ENCODE assay signal across 14 cellular contexts in the genomic region with DNA sequence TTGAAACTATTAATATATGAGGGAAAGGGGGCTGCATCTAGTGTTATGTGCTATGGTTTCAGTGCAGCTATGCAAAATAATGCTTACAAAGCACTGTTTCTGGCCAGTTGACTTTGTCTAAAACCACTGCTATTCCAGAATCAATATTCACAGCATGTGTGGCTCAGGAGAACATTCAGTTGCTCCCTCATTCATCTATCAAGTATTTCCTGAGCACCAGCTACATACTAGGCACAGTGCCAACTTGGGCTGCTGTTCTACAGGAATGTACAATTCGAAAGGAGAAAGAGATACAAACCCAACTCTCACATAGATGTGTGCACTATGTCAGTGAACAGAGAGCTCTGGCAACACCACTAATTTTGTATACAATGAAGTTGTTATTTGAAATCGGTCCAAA.
DNase-seq lines count a peak whose midpoint lies in the region; ATAC-seq and TF ChIP-seq lines count a peak whose summit lies in the region.
"Had no signal": no experiment of that assay in that cellular context is flagged by ENCODE, and none has a peak within 500 bp of the region (broad histone marks: within the 10 kb centered on the region; RNA-seq: fewer than 3 reads in every experiment).

No MANE protein-coding gene starts in this region.

- no peak overlapping the region for H3K9ac ChIP-seq in fibroblast of lung (ENCODE audit: insufficient read depth, low read length)
- no peak overlapping the region for H3K9ac ChIP-seq in neural progenitor cell

- peaks cover 6% of the 10 kb centered on the region for H3K4me1 Mint-ChIP-seq in neural progenitor cell
- H3K4me1 Mint-ChIP-seq: endodermal cell; stimulated activated memory B cell treated with anti-CD40 and anti-IgM and Interleukin-4, amounts not matched to agents 10 μg/mL and 1 μg/mL and 100 μg/mL, for 72 hours had no signal

- H3K9me3 Mint-ChIP-seq in neural progenitor cell: no peaks in the 10 kb centered on the region
- H3K9me3 Mint-ChIP-seq: GM23338; stimulated activated memory B cell treated with anti-CD40 and anti-IgM and Interleukin-4, amounts not matched to agents 10 μg/mL and 1 μg/mL and 100 μg/mL, for 72 hours; WTC11 had no signal

- peaks cover 2% of the 10 kb centered on the region for H3K4me1 ChIP-seq in fibroblast of lung (ENCODE audit: control insufficient read depth, extremely low read depth, insufficient read depth, low read length)
- H3K4me1 ChIP-seq in neutrophil (ENCODE audit: control insufficient read depth in 1 of 2, insufficient read depth in 1 of 2, low read depth in 1 of 2, low read length in 1 of 2): peaks cover 5 to 18% of the 10 kb centered on the region in 2 experiments
- no peaks in the 10 kb centered on the region for H3K4me1 ChIP-seq in neural progenitor cell

- no peak for TF ChIP-seq CTCF in fibroblast of lung (conservative IDR thresholded peaks at IDR 0.05 in 1 of 2, IDR thresholded peaks at IDR 0.05 in 1 of 2; ENCODE audit: low read depth in 1 of 2, low read length in 2 of 2)
- no peak for TF ChIP-seq CTCF in neutrophil (IDR thresholded peaks at IDR 0.05)
- TF ChIP-seq CTCF in neural progenitor cell (IDR thresholded peaks at IDR 0.05): no peak

- H4K20me1 ChIP-seq in fibroblast of lung (ENCODE audit: control insufficient read depth, extremely low read depth, insufficient read depth, low read length) (no peaks in the 10 kb centered on the region), neural progenitor cell (ENCODE audit: low read depth) (no peaks in the 10 kb centered on the region)

- no peak overlapping the region for H3K4me3 Mint-ChIP-seq in neural progenitor cell
- H3K4me3 Mint-ChIP-seq: endodermal cell; GM23338; stimulated activated memory B cell treated with anti-CD40 and anti-IgM and Interleukin-4, amounts not matched to agents 10 μg/mL and 1 μg/mL and 100 μg/mL, for 72 hours; WTC11 had no signal

- H3K79me2 ChIP-seq in fibroblast of lung (ENCODE audit: control insufficient read depth, insufficient read depth, low read length) (no peaks in the 10 kb centered on the region), neural progenitor cell (ENCODE audit: low read depth) (no peaks in the 10 kb centered on the region)

- peaks cover 4% of the 10 kb centered on the region for H3K36me3 Mint-ChIP-seq in neural progenitor cell
- H3K36me3 Mint-ChIP-seq: WTC11 had no signal

- ATAC-seq in GM18498 (IDR thresholded peaks at IDR 0.05; ENCODE audit: unreplicated experiment): no peak
- ATAC-seq: GM23338; stimulated activated memory B cell treated with anti-CD40 and anti-IgM and Interleukin-4, amounts not matched to agents 10 μg/mL and 1 μg/mL and 100 μg/mL, for 72 hours; WTC11 had no signal

- H3K9me3 ChIP-seq in fibroblast of lung (ENCODE audit: control insufficient read depth, insufficient read depth, low read depth, low read length) (no peaks in the 10 kb centered on the region), neutrophil (no peaks in the 10 kb centered on the region), neural progenitor cell (ENCODE audit: low read depth) (no peaks in the 10 kb centered on the region)

- no peak overlapping the region for H3K4me3 ChIP-seq in fibroblast of lung (replicated peaks in 1 of 4; ENCODE audit: control extremely low read depth in 1 of 4, insufficient read depth in 1 of 4, low read depth in 3 of 4, low read length in 4 of 4)
- H3K4me3 ChIP-seq in neutrophil (ENCODE audit: low read depth in 1 of 2, low read length in 1 of 2): no peak overlapping the region
- H3K4me3 ChIP-seq in neural progenitor cell: no peak overlapping the region
- H3K4me3 ChIP-seq: GM23338, lung had no signal

- H3K27ac Mint-ChIP-seq in neural progenitor cell: no peak overlapping the region
- H3K27ac Mint-ChIP-seq: GM23338; stimulated activated memory B cell treated with anti-CD40 and anti-IgM and Interleukin-4, amounts not matched to agents 10 μg/mL and 1 μg/mL and 100 μg/mL, for 72 hours; WTC11 had no signal

- no peaks in the 10 kb centered on the region for H3K27me3 Mint-ChIP-seq in neural progenitor cell (ENCODE audit: insufficient read depth, low read depth)
- H3K27me3 Mint-ChIP-seq: stimulated activated memory B cell treated with anti-CD40 and anti-IgM and Interleukin-4, amounts not matched to agents 10 μg/mL and 1 μg/mL and 100 μg/mL, for 72 hours had no signal

- no peaks in the 10 kb centered on the region for H3F3A ChIP-seq in neural progenitor cell (ENCODE audit: low read depth)

- H2AFZ ChIP-seq in fibroblast of lung (ENCODE audit: low read length) (no peak overlapping the region), neural progenitor cell (replicated peaks) (no peak overlapping the region)
- H2AFZ ChIP-seq: GM23338 had no signal

- H3K4me2 ChIP-seq in fibroblast of lung (ENCODE audit: extremely low read depth, insufficient read depth, low read length) (no peak overlapping the region), neural progenitor cell (no peak overlapping the region)
- H3K4me2 ChIP-seq: GM23338 had no signal

- H3K27me3 ChIP-seq in fibroblast of lung (ENCODE audit: control insufficient read depth, insufficient read depth, low read length) (no peaks in the 10 kb centered on the region), neutrophil (no peaks in the 10 kb centered on the region), neural progenitor cell (no peaks in the 10 kb centered on the region)

- H3K36me3 ChIP-seq in fibroblast of lung (ENCODE audit: control insufficient read depth, insufficient read depth, low read length) (no peaks in the 10 kb centered on the region), neutrophil (peaks cover 12% of the 10 kb centered on the region), neural progenitor cell (no peaks in the 10 kb centered on the region)

- no peak overlapping the region for H3K27ac ChIP-seq in fibroblast of lung (ENCODE audit: insufficient read depth, low read length)
- H3K27ac ChIP-seq in neutrophil: peak overlapping the region; percentile 40
- no peak overlapping the region for H3K27ac ChIP-seq in neural progenitor cell

- DNase-seq in ELR (ENCODE audit: low read depth) (peak; percentile 79), RPMI7951 (ENCODE audit: low read depth) (peak; percentile 79), fibroblast of lung (ENCODE audit: low read depth in 2 of 2) (peak; percentile 75 to 91), neural progenitor cell (ENCODE audit: low spot score) (no peak)
- no peak for DNase-seq in activated effector memory CD4-positive, alpha-beta T cell treated with anti-CD3 and anti-CD28 coated beads, Interleukin-2, amount 50 U/mL, for 16 hours
- no peak for DNase-seq in activated CD4-positive, alpha-beta T cell treated with anti-CD3 and anti-CD28 coated beads, Interleukin-2, amount 50 U/mL, for 4 hours
- DNase-seq: endodermal cell, NCI-H1092 had no signal

Comparison
In these comparisons a context has a peak if more than half of its experiments do, and no peak if none do; other contexts are left out.
1. DNase-seq: peak in ELR (single experiment), RPMI7951 (single experiment) and fibroblast of lung (2 of 2); none in neural progenitor cell (single experiment), activated effector memory CD4-positive, alpha-beta T cell treated with anti-CD3 and anti-CD28 coated beads, Interleukin-2, amount 50 U/mL, for 16 hours (single experiment) and activated CD4-positive, alpha-beta T cell treated with anti-CD3 and anti-CD28 coated beads, Interleukin-2, amount 50 U/mL, for 4 hours (0 of 2).